ENCODE assay signal across 33 cellular contexts in the genomic region with DNA sequence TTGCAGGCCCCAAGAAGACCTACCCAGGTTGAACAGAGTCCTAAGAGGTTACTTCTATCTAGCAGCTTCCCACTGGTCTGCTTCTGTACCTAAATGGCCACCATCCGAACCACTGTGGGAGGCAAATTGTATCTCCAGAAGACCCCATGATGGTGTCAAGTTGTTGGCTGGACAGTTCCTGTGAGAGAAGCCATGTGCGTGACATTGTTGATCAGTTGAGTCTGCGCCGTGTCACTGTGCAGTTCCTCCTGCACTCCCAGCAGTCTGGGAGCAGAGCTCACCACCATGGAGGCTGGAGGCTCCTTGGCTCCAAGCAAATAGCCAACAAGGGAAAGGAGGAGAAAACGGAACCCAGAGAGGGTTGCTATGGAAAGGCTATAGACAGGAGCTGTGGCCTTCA. TPM values are rescaled to one million over a fixed set of nuclear protein-coding genes. Genes with fewer than 3 reads are reported as not detected.
"Had no signal": no experiment of that assay in that cellular context is flagged by ENCODE, and none has a peak within 500 bp of the region (broad histone marks: within the 10 kb centered on the region; RNA-seq: fewer than 3 reads in every experiment).

No MANE protein-coding gene starts in this region.

- H3K27me3 ChIP-seq: ovary, testis, vagina had no signal

- H3K4me3 Mint-ChIP-seq: naive thymus-derived CD4-positive, alpha-beta T cell; nephron; neural progenitor cell; stimulated activated memory B cell treated with anti-CD40 and anti-IgM and Interleukin-4, amounts not matched to agents 10 μg/mL and 1 μg/mL and 100 μg/mL, for 72 hours; stimulated activated naive CD8-positive, alpha-beta T cell treated with anti-CD3 and anti-CD28 coated beads, Interleukin-15, amount 100 ng/mL, for 72 hours had no signal

- H3K4me1 ChIP-seq: neural progenitor cell, parathyroid adenoma, spleen, suprapubic skin, testis, tibial artery, transverse colon, vagina had no signal

- H2AFZ ChIP-seq: neural progenitor cell, parathyroid adenoma had no signal

- H3K79me2 ChIP-seq: parathyroid adenoma had no signal

- H3K4me2 ChIP-seq: neural progenitor cell, smooth muscle cell had no signal

- DNase-seq: naive thymus-derived CD4-positive, alpha-beta T cell; occipital lobe; ovary; posterior cingulate gyrus; psoas muscle; right cardiac atrium; spleen; stimulated activated CD4-positive, alpha-beta T cell treated with anti-CD3 and anti-CD28 coated beads, Interleukin-12 subunit alpha, Interleukin-12 subunit beta, amount 100 ng/mL, for 4 hours; stimulated activated CD4-positive, alpha-beta T cell treated with anti-CD3 and anti-CD28 coated beads, Interleukin-1b, Interleukin-23, amount 100 ng/mL, for 48 hours; stimulated activated CD4-positive, alpha-beta T cell treated with anti-CD3 and anti-CD28 coated beads, Interleukin-4, amount 100 ng/mL, for 1 hour; stimulated activated CD4-positive, alpha-beta T cell treated with anti-CD3 and anti-CD28 coated beads, Interleukin-4, amount 100 ng/mL, for 4 hours; stimulated activated CD8-positive, alpha-beta memory T cell treated with anti-CD3 and anti-CD28 coated beads, Interleukin-4, amount 100 ng/mL, for 48 hours; stimulated activated naive CD4-positive, alpha-beta T cell; stimulated activated naive CD8-positive, alpha-beta T cell treated with anti-CD3 and anti-CD28 coated beads, Interleukin-15, amount 100 ng/mL, for 72 hours; stimulated activated naive CD8-positive, alpha-beta T cell treated with anti-CD3 and anti-CD28 coated beads, Interleukin-15, Interleukin-2, amounts not matched to agents 100 U/mL and 50 U/mL, for 24 hours; substantia nigra; testis; tibial artery; transverse colon had no signal

- H3K9ac ChIP-seq: neural progenitor cell, parathyroid adenoma had no signal

- ATAC-seq: naive thymus-derived CD4-positive, alpha-beta T cell; psoas muscle; right cardiac atrium; sciatic nerve; stimulated activated memory B cell treated with anti-CD40 and anti-IgM and Interleukin-4, amounts not matched to agents 10 μg/mL and 1 μg/mL and 100 μg/mL, for 72 hours; stimulated activated naive CD8-positive, alpha-beta T cell treated with anti-CD3 and anti-CD28 coated beads, Interleukin-15, amount 100 ng/mL, for 72 hours; stimulated activated naive CD8-positive, alpha-beta T cell treated with anti-CD3 and anti-CD28 coated beads, Interleukin-15, Interleukin-2, amounts not matched to agents 100 U/mL and 50 U/mL, for 24 hours had no signal

- H3K4me1 Mint-ChIP-seq: naive thymus-derived CD4-positive, alpha-beta T cell; nephron had no signal

- H3K27ac Mint-ChIP-seq: naive thymus-derived CD4-positive, alpha-beta T cell; nephron; neural progenitor cell; progenitor cell of endocrine pancreas; stimulated activated memory B cell treated with anti-CD40 and anti-IgM and Interleukin-4, amounts not matched to agents 10 μg/mL and 1 μg/mL and 100 μg/mL, for 72 hours; stimulated activated naive CD8-positive, alpha-beta T cell treated with anti-CD3 and anti-CD28 coated beads, Interleukin-15, amount 100 ng/mL, for 72 hours had no signal

- H3K36me3 ChIP-seq: neural progenitor cell, ovary, spleen, suprapubic skin, tibial artery, transverse colon, vagina had no signal

- H3K27ac ChIP-seq: neural progenitor cell, ovary, parathyroid adenoma, psoas muscle, skin epidermis, spleen, suprapubic skin, testis, tibial artery, transverse colon, vagina had no signal

- H3K36me3 Mint-ChIP-seq: neural progenitor cell had no signal

- H3K4me3 ChIP-seq: neural progenitor cell, ovary, psoas muscle, skin epidermis, smooth muscle cell, spleen, suprapubic skin, testis, tibial artery, transverse colon, vagina had no signal

- H3K9me3 ChIP-seq: ovary, psoas muscle, suprapubic skin, testis, tibial artery, transverse colon, vagina had no signal

RNA-seq across cellular contexts. Expression of a gene that starts 7.5 kb away (rescaled TPM):
- total RNA-seq: renal cortical epithelial cell, ureter had no signal
- polyA plus RNA-seq: naive thymus-derived CD4-positive, alpha-beta T cell had no signal

RNA-seq across cellular contexts. Expression of a gene that starts 15.8 kb away (rescaled TPM):
- total RNA-seq: naive thymus-derived CD4-positive, alpha-beta T cell; occipital lobe; osteoblast; progenitor cell of endocrine pancreas; psoas muscle; renal cortical epithelial cell; right cardiac atrium; sciatic nerve; smooth muscle cell; spleen; suprapubic skin; transverse colon; ureter; vagina had no signal
- polyA plus RNA-seq: naive thymus-derived CD4-positive, alpha-beta T cell; neural cell; ovary; smooth muscle cell; spleen had no signal
